In genomic region chr1:222167111-222167510, GRCh38 we compare ENCODE assay signal across 8 cellular contexts.
DNase-seq lines count a peak whose midpoint lies in the region; ATAC-seq and TF ChIP-seq lines count a peak whose summit lies in the region.

No MANE protein-coding gene starts in this region.

- POLR2A ChIA-PET in activated CD4-positive, alpha-beta memory T cell treated with anti-CD3 and anti-CD28 coated beads for 36 hours (lab: Charles Lee): no interaction called here
- POLR2A ChIA-PET in activated CD4-positive, alpha-beta memory T cell treated with anti-CD3 and anti-CD28 coated beads, Interleukin-2, amount 10 ng/mL, durations not matched to agents 7 days and 5 days (lab: Charles Lee): no interaction called here
- POLR2A ChIA-PET in CD4-positive, alpha-beta T cell (lab: Charles Lee): no interaction called here

- no peak for TF ChIP-seq POLR2A in spleen (IDR thresholded peaks at IDR 0.05)

- peaks cover 2% of the 10 kb centered on the region for H3K4me1 Mint-ChIP-seq in activated CD4-positive, alpha-beta memory T cell treated with anti-CD3 and anti-CD28 coated beads for 36 hours (ENCODE audit: low read depth)
- H3K4me1 Mint-ChIP-seq in activated CD4-positive, alpha-beta memory T cell treated with anti-CD3 and anti-CD28 coated beads, Interleukin-2, amount 10 ng/mL, durations not matched to agents 7 days and 5 days: no peaks in the 10 kb centered on the region
- no peaks in the 10 kb centered on the region for H3K4me1 Mint-ChIP-seq in CD4-positive, alpha-beta T cell (ENCODE audit: low read depth)

- H3K27ac ChIP-seq in CD4-positive, alpha-beta T cell (ENCODE audit: low read depth, low read length): no peak overlapping the region
- no peak overlapping the region for H3K27ac ChIP-seq in spleen

- CTCF ChIA-PET in activated CD4-positive, alpha-beta memory T cell treated with anti-CD3 and anti-CD28 coated beads for 36 hours (lab: Charles Lee): interaction anchor here (1.2 kb wide), 1 partner anchor 903 kb away, joined by 3 read pairs; no protein-coding TSS in a partner anchor
- CTCF ChIA-PET in activated CD4-positive, alpha-beta memory T cell treated with anti-CD3 and anti-CD28 coated beads, Interleukin-2, amount 10 ng/mL, durations not matched to agents 7 days and 5 days (lab: Charles Lee): no interaction called here
- CTCF ChIA-PET in CD4-positive, alpha-beta T cell (lab: Charles Lee): no interaction called here

- peaks cover 17% of the 10 kb centered on the region for H3K9me3 Mint-ChIP-seq in activated CD4-positive, alpha-beta memory T cell treated with anti-CD3 and anti-CD28 coated beads for 36 hours
- H3K9me3 Mint-ChIP-seq in activated CD4-positive, alpha-beta memory T cell treated with anti-CD3 and anti-CD28 coated beads, Interleukin-2, amount 10 ng/mL, durations not matched to agents 7 days and 5 days: no peaks in the 10 kb centered on the region
- H3K9me3 Mint-ChIP-seq in CD4-positive, alpha-beta T cell: peaks cover 2% of the 10 kb centered on the region

- peaks cover 5% of the 10 kb centered on the region for H3K36me3 Mint-ChIP-seq in activated CD4-positive, alpha-beta memory T cell treated with anti-CD3 and anti-CD28 coated beads for 36 hours
- no peaks in the 10 kb centered on the region for H3K36me3 Mint-ChIP-seq in activated CD4-positive, alpha-beta memory T cell treated with anti-CD3 and anti-CD28 coated beads, Interleukin-2, amount 10 ng/mL, durations not matched to agents 7 days and 5 days (ENCODE audit: low read depth)
- no peaks in the 10 kb centered on the region for H3K36me3 Mint-ChIP-seq in CD4-positive, alpha-beta T cell (ENCODE audit: low read depth)

- no peak for ATAC-seq in CD4-positive, alpha-beta T cell (ENCODE audit: poor library complexity)

- no peaks in the 10 kb centered on the region for H3K4me1 ChIP-seq in spleen

- no peaks in the 10 kb centered on the region for H3K27me3 Mint-ChIP-seq in activated CD4-positive, alpha-beta memory T cell treated with anti-CD3 and anti-CD28 coated beads for 36 hours
- no peaks in the 10 kb centered on the region for H3K27me3 Mint-ChIP-seq in activated CD4-positive, alpha-beta memory T cell treated with anti-CD3 and anti-CD28 coated beads, Interleukin-2, amount 10 ng/mL, durations not matched to agents 7 days and 5 days
- H3K27me3 Mint-ChIP-seq in CD4-positive, alpha-beta T cell: no peaks in the 10 kb centered on the region

- H3K36me3 ChIP-seq in H7 (replicated peaks; ENCODE audit: control insufficient read depth, insufficient read depth, low read length) (no peaks in the 10 kb centered on the region), spleen (no peaks in the 10 kb centered on the region)

- WGBS in spleen, 5 donors: 77 to 85% (median 84%) methylated on average over 3 of the region's 3 CpGs

- TF ChIP-seq CTCF in cardiac fibroblast (IDR thresholded peaks at IDR 0.05; ENCODE audit: low read depth, low read length): peak; percentile 74
- no peak for TF ChIP-seq CTCF in CD4-positive, alpha-beta T cell (IDR thresholded peaks at IDR 0.05)
- TF ChIP-seq CTCF in spleen (IDR thresholded peaks at IDR 0.05 in 8 of 11, conservative IDR thresholded peaks at IDR 0.05 in 3 of 11): peak in 5 of 11 experiments; percentile 31 to 53 (median 45)

- H3K4me3 Mint-ChIP-seq in activated CD4-positive, alpha-beta memory T cell treated with anti-CD3 and anti-CD28 coated beads for 36 hours: no peak overlapping the region
- H3K4me3 Mint-ChIP-seq in activated CD4-positive, alpha-beta memory T cell treated with anti-CD3 and anti-CD28 coated beads, Interleukin-2, amount 10 ng/mL, durations not matched to agents 7 days and 5 days: no peak overlapping the region
- H3K4me3 Mint-ChIP-seq in CD4-positive, alpha-beta T cell: no peak overlapping the region

- no peaks in the 10 kb centered on the region for H3K27me3 ChIP-seq in H7 (ENCODE audit: control insufficient read depth, insufficient read depth, low read length)
- no peaks in the 10 kb centered on the region for H3K27me3 ChIP-seq in CD4-positive, alpha-beta T cell (ENCODE audit: control insufficient read depth, insufficient read depth, low read length)
- no peaks in the 10 kb centered on the region for H3K27me3 ChIP-seq in spleen (replicated peaks in 1 of 7)

- H3K27ac Mint-ChIP-seq in activated CD4-positive, alpha-beta memory T cell treated with anti-CD3 and anti-CD28 coated beads for 36 hours: no peak overlapping the region
- no peak overlapping the region for H3K27ac Mint-ChIP-seq in activated CD4-positive, alpha-beta memory T cell treated with anti-CD3 and anti-CD28 coated beads, Interleukin-2, amount 10 ng/mL, durations not matched to agents 7 days and 5 days
- no peak overlapping the region for H3K27ac Mint-ChIP-seq in CD4-positive, alpha-beta T cell

- H3K4me3 ChIP-seq in H7 (ENCODE audit: insufficient read depth, low read depth, low read length) (no peak overlapping the region), cardiac fibroblast (replicated peaks in 1 of 2; ENCODE audit: low read depth in 2 of 2, low read length in 2 of 2) (no peak overlapping the region), spleen (no peak overlapping the region)

- intact Hi-C loops in activated CD4-positive, alpha-beta memory T cell treated with anti-CD3 and anti-CD28 coated beads for 36 hours (cut with micrococcal nuclease): loop anchor here (5.0 to 10.0 kb wide), 2 partner anchors 290 to 692 kb away; no protein-coding TSS in a partner anchor
- intact Hi-C loops in CD4-positive, alpha-beta T cell (cut with DNase I, micrococcal nuclease): no loop called here
- intact Hi-C loops in spleen (cut with DNase I; ENCODE audit: low total_unique reads): no loop called here

- peaks cover 14% of the 10 kb centered on the region for H3K9me3 ChIP-seq in CD4-positive, alpha-beta T cell (ENCODE audit: control insufficient read depth, low read length)
- H3K9me3 ChIP-seq in spleen: peaks cover under 1 to 25% (median 21%) of the 10 kb centered on the region in 8 donors

- peak; percentile 38 for DNase-seq in activated CD4-positive, alpha-beta memory T cell treated with anti-CD3 and anti-CD28 coated beads for 36 hours
- no peak for DNase-seq in activated CD4-positive, alpha-beta memory T cell treated with anti-CD3 and anti-CD28 coated beads, Interleukin-2, amount 10 ng/mL, durations not matched to agents 7 days and 5 days
- DNase-seq in H7: peak; percentile 30
- peak; percentile 11 to 55 for DNase-seq in NCI-H446 (lab: John Stamatoyannopoulos, UW)
- DNase-seq in cardiac fibroblast (ENCODE audit: low read depth in 2 of 2): peak; percentile 56 to 86
- DNase-seq in lung microvascular endothelial cell (ENCODE audit: low read depth in 2 of 2): peak; percentile 2 to 29
- DNase-seq in CD4-positive, alpha-beta T cell: no peak
- no peak for DNase-seq in spleen

Comparison
In these comparisons a context has a peak if more than half of its experiments do, and no peak if none do; other contexts are left out.
1. DNase-seq: peak in activated CD4-positive, alpha-beta memory T cell treated with anti-CD3 and anti-CD28 coated beads for 36 hours (single experiment), H7 (single experiment), NCI-H446 (2 of 2), cardiac fibroblast (2 of 2) and lung microvascular endothelial cell (2 of 2); none in activated CD4-positive, alpha-beta memory T cell treated with anti-CD3 and anti-CD28 coated beads, Interleukin-2, amount 10 ng/mL, durations not matched to agents 7 days and 5 days (single experiment), CD4-positive, alpha-beta T cell (0 of 10) and spleen (single experiment).